2 cellular contexts compared by ENCODE assay signal in genomic region chr3:136631424-136631823, GRCh38.
TF ChIP-seq lines count a peak whose summit lies in the region.

No MANE protein-coding gene starts in this region.

TF ChIP-seq in IMR-90, 13 proteins besides CTCF, POLR2A, EP300 and RAD21 (continued from another document):
- TF ChIP-seq USF2 (IDR thresholded peaks at IDR 0.05; ENCODE audit: low read depth, low read length): no peak
- TF ChIP-seq CHD1 (IDR thresholded peaks at IDR 0.05; ENCODE audit: low read depth, low read length): no peak
- TF ChIP-seq RFX5 (IDR thresholded peaks at IDR 0.05; ENCODE audit: low read depth, low read length): no peak
- no peak for TF ChIP-seq ELK1 (IDR thresholded peaks at IDR 0.05; ENCODE audit: borderline replicate concordance, low read depth, low read length)

TF ChIP-seq in K562, 482 proteins besides CTCF, POLR2A, EP300 and RAD21 (continued from another document):
- peak; percentile 55 for TF ChIP-seq BHLHE40 (IDR thresholded peaks at IDR 0.05; ENCODE audit: low read length)
- TF ChIP-seq MGA (IDR thresholded peaks at IDR 0.05): no peak
- peak; percentile 2 for TF ChIP-seq MEIS2 (IDR thresholded peaks at IDR 0.05; ENCODE audit: partially characterized antibody)
